In the genomic region with DNA sequence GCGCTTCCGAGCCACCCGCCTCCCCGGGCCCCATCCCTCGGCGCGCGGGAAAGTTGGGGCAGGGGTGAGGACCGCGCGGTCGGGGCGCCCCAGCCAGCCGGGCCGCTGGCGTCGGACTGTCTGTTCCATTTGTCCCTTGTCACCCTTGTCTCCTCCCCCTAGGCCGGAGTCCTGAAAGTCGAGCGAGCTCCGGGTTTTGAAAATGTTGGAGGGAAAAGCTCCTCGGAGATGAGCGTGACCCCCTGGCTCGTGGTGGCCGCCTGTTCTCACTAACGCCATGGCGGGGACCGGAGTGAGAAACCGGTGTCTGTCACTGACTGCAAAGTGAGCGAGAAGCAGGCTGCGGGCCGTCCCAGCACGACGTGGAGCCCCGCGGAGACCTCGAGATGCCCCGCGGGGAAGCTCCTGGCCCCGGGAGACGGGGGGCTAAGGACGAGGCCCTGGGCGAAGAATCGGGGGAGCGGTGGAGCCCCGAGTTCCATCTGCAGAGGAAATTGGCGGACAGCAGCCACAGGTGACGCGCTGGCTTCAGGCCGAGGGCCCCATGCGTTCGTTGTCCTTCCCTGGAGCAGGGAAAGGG, we compare ENCODE assay signal across 1 cellular context.
TF ChIP-seq lines count a peak whose summit lies in the region.

No MANE protein-coding gene starts in this region.

TF ChIP-seq in SK-N-SH, 30 proteins besides CTCF, POLR2A, EP300 and RAD21 (continued from another document):
- TF ChIP-seq, protein P1, sequence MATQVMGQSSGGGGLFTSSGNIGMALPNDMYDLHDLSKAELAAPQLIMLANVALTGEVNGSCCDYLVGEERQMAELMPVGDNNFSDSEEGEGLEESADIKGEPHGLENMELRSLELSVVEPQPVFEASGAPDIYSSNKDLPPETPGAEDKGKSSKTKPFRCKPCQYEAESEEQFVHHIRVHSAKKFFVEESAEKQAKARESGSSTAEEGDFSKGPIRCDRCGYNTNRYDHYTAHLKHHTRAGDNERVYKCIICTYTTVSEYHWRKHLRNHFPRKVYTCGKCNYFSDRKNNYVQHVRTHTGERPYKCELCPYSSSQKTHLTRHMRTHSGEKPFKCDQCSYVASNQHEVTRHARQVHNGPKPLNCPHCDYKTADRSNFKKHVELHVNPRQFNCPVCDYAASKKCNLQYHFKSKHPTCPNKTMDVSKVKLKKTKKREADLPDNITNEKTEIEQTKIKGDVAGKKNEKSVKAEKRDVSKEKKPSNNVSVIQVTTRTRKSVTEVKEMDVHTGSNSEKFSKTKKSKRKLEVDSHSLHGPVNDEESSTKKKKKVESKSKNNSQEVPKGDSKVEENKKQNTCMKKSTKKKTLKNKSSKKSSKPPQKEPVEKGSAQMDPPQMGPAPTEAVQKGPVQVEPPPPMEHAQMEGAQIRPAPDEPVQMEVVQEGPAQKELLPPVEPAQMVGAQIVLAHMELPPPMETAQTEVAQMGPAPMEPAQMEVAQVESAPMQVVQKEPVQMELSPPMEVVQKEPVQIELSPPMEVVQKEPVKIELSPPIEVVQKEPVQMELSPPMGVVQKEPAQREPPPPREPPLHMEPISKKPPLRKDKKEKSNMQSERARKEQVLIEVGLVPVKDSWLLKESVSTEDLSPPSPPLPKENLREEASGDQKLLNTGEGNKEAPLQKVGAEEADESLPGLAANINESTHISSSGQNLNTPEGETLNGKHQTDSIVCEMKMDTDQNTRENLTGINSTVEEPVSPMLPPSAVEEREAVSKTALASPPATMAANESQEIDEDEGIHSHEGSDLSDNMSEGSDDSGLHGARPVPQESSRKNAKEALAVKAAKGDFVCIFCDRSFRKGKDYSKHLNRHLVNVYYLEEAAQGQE (IDR thresholded peaks at IDR 0.05; ENCODE audit: low read depth, low read length): no peak
- TF ChIP-seq FOXM1 (IDR thresholded peaks at IDR 0.05; ENCODE audit: low read depth) (no peak), NFIC (IDR thresholded peaks at IDR 0.05; ENCODE audit: borderline replicate concordance) (no peak), FOSL2 (IDR thresholded peaks at IDR 0.05; ENCODE audit: borderline replicate concordance, low read depth) (no peak), GATA2 (CRISPR knock-in tag; IDR thresholded peaks at IDR 0.05) (no peak), TEAD4 (IDR thresholded peaks at IDR 0.05; ENCODE audit: borderline replicate concordance, insufficient read depth) (no peak), MEF2A (IDR thresholded peaks at IDR 0.05; ENCODE audit: borderline replicate concordance, low read depth) (no peak)
- TF ChIP-seq, protein P2, sequence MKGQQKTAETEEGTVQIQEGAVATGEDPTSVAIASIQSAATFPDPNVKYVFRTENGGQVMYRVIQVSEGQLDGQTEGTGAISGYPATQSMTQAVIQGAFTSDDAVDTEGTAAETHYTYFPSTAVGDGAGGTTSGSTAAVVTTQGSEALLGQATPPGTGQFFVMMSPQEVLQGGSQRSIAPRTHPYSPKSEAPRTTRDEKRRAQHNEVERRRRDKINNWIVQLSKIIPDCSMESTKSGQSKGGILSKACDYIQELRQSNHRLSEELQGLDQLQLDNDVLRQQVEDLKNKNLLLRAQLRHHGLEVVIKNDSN (IDR thresholded peaks at IDR 0.05; ENCODE audit: borderline replicate concordance, low read depth): no peak
TF ChIP-seq in SK-N-SH: peak in this region for 0.
